Comparison of ENCODE assay signal across 8 cellular contexts in genomic region chr12:53974084-53975018, GRCh38.
DNase-seq lines count a peak whose midpoint lies in the region; TF ChIP-seq lines count a peak whose summit lies in the region.

TSS of gene HOTAIR (minus strand) at chr12:53974954.

- no peak for TF ChIP-seq CTCF in AG10803 (conservative IDR thresholded peaks at IDR 0.05; ENCODE audit: low read length)

- H3K36me3 Mint-ChIP-seq in T-helper 1 cell treated with Interleukin-12 subunit alpha and Interleukin-12 subunit beta and Interleukin-4 antibody, amounts not matched to agents 30 μg/mL and 1 μg/mL, for 36 hours (ENCODE audit: low read depth): peaks cover 7% of the 10 kb centered on the region

- peak; percentile 59 for DNase-seq in AG10803 (ENCODE audit: low read depth)
- peak; percentile 90 for DNase-seq in left kidney (ENCODE audit: low read depth, low spot score)
- no peak for DNase-seq in ecto neural progenitor cell (ENCODE audit: low spot score)
- no peak for DNase-seq in midbrain (lab: John Stamatoyannopoulos, UW)
- DNase-seq in NCI-H510A (lab: John Stamatoyannopoulos, UW): no peak
- no peak for DNase-seq in NCI-H1436 treated with DMSO at 0.1 percent for 48 hours (lab: John Stamatoyannopoulos, UW)

- peaks cover 9% of the 10 kb centered on the region for H3K4me1 Mint-ChIP-seq in T-helper 1 cell treated with Interleukin-12 subunit alpha and Interleukin-12 subunit beta and Interleukin-4 antibody, amounts not matched to agents 30 μg/mL and 1 μg/mL, for 36 hours (ENCODE audit: low read depth)

- H3K9me3 Mint-ChIP-seq in T-helper 1 cell treated with Interleukin-12 subunit alpha and Interleukin-12 subunit beta and Interleukin-4 antibody, amounts not matched to agents 30 μg/mL and 1 μg/mL, for 36 hours: no peaks in the 10 kb centered on the region

- H3K4me3 ChIP-seq in AG10803 (ENCODE audit: low read length): peak within 1 kb of the TSS; percentile 86

- peaks cover 92% of the 10 kb centered on the region for H3K27me3 Mint-ChIP-seq in T-helper 1 cell treated with Interleukin-12 subunit alpha and Interleukin-12 subunit beta and Interleukin-4 antibody, amounts not matched to agents 30 μg/mL and 1 μg/mL, for 36 hours (ENCODE audit: low read depth)

- TF ChIP-seq POLR2A in GM19099 (IDR thresholded peaks at IDR 0.05; ENCODE audit: extremely low read depth, insufficient read length, low read depth): peak; percentile 31

- H3K4me3 Mint-ChIP-seq in T-helper 1 cell treated with Interleukin-12 subunit alpha and Interleukin-12 subunit beta and Interleukin-4 antibody, amounts not matched to agents 30 μg/mL and 1 μg/mL, for 36 hours: peak within 1 kb of the TSS; percentile 46

- peak within 1 kb of the TSS; percentile 83 for H3K27ac Mint-ChIP-seq in T-helper 1 cell treated with Interleukin-12 subunit alpha and Interleukin-12 subunit beta and Interleukin-4 antibody, amounts not matched to agents 30 μg/mL and 1 μg/mL, for 36 hours

Comparison
In these comparisons a context has a peak if more than half of its experiments do, and no peak if none do; other contexts are left out.
1. DNase-seq: peak in AG10803 (single experiment) and left kidney (single experiment); none in ecto neural progenitor cell (single experiment), midbrain (single experiment), NCI-H510A (single experiment) and NCI-H1436 treated with DMSO at 0.1 percent for 48 hours (single experiment).